Comparison of ENCODE assay signal across 1 cellular context in genomic region chr13:111325941-111326620, GRCh38.
TF ChIP-seq lines count a peak whose summit lies in the region.

No MANE protein-coding gene starts in this region.

TF ChIP-seq in SK-N-SH treated with all-trans-retinoic acid at 6 μM for 48 hours, 23 proteins besides CTCF, POLR2A, EP300 and RAD21 (continued from another document):
- TF ChIP-seq PATZ1 (CRISPR knock-in tag; IDR thresholded peaks at IDR 0.05; ENCODE audit: borderline replicate concordance), result no peak
